Comparison of ENCODE assay signal across 2 cellular contexts in genomic region chr4:5715357-5715756, GRCh38.
A peak's percentile ranks its signal among the peaks of the same experiment; 100 is the strongest.
TF ChIP-seq lines count a peak whose summit lies in the region.

No MANE protein-coding gene starts in this region.

TF ChIP-seq in WTC11, 78 proteins besides CTCF, POLR2A, EP300 and RAD21:
- peak; percentile 66; the same call in 1 of the 2 replicates for TF ChIP-seq GTF2I (CRISPR knock-in tag; conservative IDR thresholded peaks at IDR 0.05)
- TF ChIP-seq, protein P1, sequence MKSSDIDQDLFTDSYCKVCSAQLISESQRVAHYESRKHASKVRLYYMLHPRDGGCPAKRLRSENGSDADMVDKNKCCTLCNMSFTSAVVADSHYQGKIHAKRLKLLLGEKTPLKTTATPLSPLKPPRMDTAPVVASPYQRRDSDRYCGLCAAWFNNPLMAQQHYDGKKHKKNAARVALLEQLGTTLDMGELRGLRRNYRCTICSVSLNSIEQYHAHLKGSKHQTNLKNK (CRISPR knock-in tag; IDR thresholded peaks at IDR 0.05) = no peak

TF ChIP-seq in K562, 482 proteins besides CTCF, POLR2A, EP300 and RAD21:
- TF ChIP-seq RBM25 (IDR thresholded peaks at IDR 0.05; ENCODE audit: low read depth, low read length, severe bottlenecking) (peak; percentile 89), MLX (CRISPR knock-in tag; conservative IDR thresholded peaks at IDR 0.05) (no peak)
